18 cellular contexts compared by ENCODE assay signal in genomic region chr2:191061381-191061982, GRCh38. TPM values are rescaled to one million over a fixed set of nuclear protein-coding genes. Genes with fewer than 3 reads are reported as not detected.
DNase-seq lines count a peak whose midpoint lies in the region; ATAC-seq lines count a peak whose summit lies in the region.
"Had no signal": no experiment of that assay in that cellular context is flagged by ENCODE, and none has a peak within 500 bp of the region (broad histone marks: within the 10 kb centered on the region; RNA-seq: fewer than 3 reads in every experiment).

No MANE protein-coding gene starts in this region.

- peak; percentile 20 for DNase-seq in activated gamma-delta T cell treated with Interleukin-2 at 50 U/mL for 16 hours
- DNase-seq in activated gamma-delta T cell (lab: John Stamatoyannopoulos, UW), result no peak
- DNase-seq in T-cell, result peak in 30 of 34 experiments; percentile 11 to 65 (median 36)
- DNase-seq in activated naive CD8-positive, alpha-beta T cell treated with anti-CD3 and anti-CD28 coated beads, Interleukin-2, amount 50 U/mL, for 24 hours, result no peak
- DNase-seq in stimulated activated effector memory CD8-positive, alpha-beta T cell treated with anti-CD3 and anti-CD28 coated beads, Interleukin-12 subunit alpha, Interleukin-12 subunit beta, amount 100 ng/mL, for 72 hours (ENCODE audit: low spot score in 2 of 2), result no peak
- DNase-seq in NCI-H1694 treated with DMSO at 0.1 percent for 48 hours (lab: John Stamatoyannopoulos, UW), result no peak
- DNase-seq: ACHN; HFFc6; naive B cell; NCI-H1417 treated with DMSO at 0.1 percent for 48 hours; NCI-H510A treated with DMSO at 0.1 percent for 48 hours; posterior cingulate gyrus; stimulated activated CD4-positive, alpha-beta T cell treated with anti-CD3 and anti-CD28 coated beads, Interleukin-1b, Interleukin-23, amount 100 ng/mL, for 48 hours; stimulated activated naive B cell treated with anti-CD40 and anti-IgM and Interleukin-4, amounts not matched to agents 10 μg/mL and 1 μg/mL and 100 μg/mL, for 72 hours had no signal

- CTCF ChIA-PET in T-cell (lab: Charles Lee), result interaction anchor here (0.6 to 4.9 kb wide), 15 partner anchors 8 to 462 kb away, joined by 3 to 63 read pairs (median 5); no protein-coding TSS in a partner anchor

- H3K4me1 Mint-ChIP-seq in T-cell, result peaks cover 68 to 77% (median 74%) of the 10 kb centered on the region in 3 donors
- H3K4me1 Mint-ChIP-seq in activated naive CD8-positive, alpha-beta T cell treated with anti-CD3 and anti-CD28 coated beads, Interleukin-2, amount 50 U/mL, for 24 hours, result peaks cover 77% of the 10 kb centered on the region
- peaks cover 57% of the 10 kb centered on the region for H3K4me1 Mint-ChIP-seq in stimulated activated effector memory CD8-positive, alpha-beta T cell treated with anti-CD3 and anti-CD28 coated beads, Interleukin-12 subunit alpha, Interleukin-12 subunit beta, amount 100 ng/mL, for 72 hours
- H3K4me1 Mint-ChIP-seq: memory B cell had no signal

- H3K36me3 Mint-ChIP-seq in T-cell, result peaks cover 48% of the 10 kb centered on the region
- peaks cover 61% of the 10 kb centered on the region for H3K36me3 Mint-ChIP-seq in activated naive CD8-positive, alpha-beta T cell treated with anti-CD3 and anti-CD28 coated beads, Interleukin-2, amount 50 U/mL, for 24 hours (ENCODE audit: low read depth)
- H3K36me3 Mint-ChIP-seq in stimulated activated effector memory CD8-positive, alpha-beta T cell treated with anti-CD3 and anti-CD28 coated beads, Interleukin-12 subunit alpha, Interleukin-12 subunit beta, amount 100 ng/mL, for 72 hours, result peaks cover 73% of the 10 kb centered on the region

- POLR2A ChIA-PET in T-cell (lab: Charles Lee), result interaction anchor here (0.5 to 1.4 kb wide), 7 partner anchors 9 to 624 kb away, joined by 3 to 14 read pairs (median 4); partner anchors contain the start of gene STAT4 (in 1 of the 2)

- no peaks in the 10 kb centered on the region for H3K9me3 Mint-ChIP-seq in T-cell
- H3K9me3 Mint-ChIP-seq in activated naive CD8-positive, alpha-beta T cell treated with anti-CD3 and anti-CD28 coated beads, Interleukin-2, amount 50 U/mL, for 24 hours, result no peaks in the 10 kb centered on the region
- peaks cover 2% of the 10 kb centered on the region for H3K9me3 Mint-ChIP-seq in stimulated activated effector memory CD8-positive, alpha-beta T cell treated with anti-CD3 and anti-CD28 coated beads, Interleukin-12 subunit alpha, Interleukin-12 subunit beta, amount 100 ng/mL, for 72 hours
- H3K9me3 Mint-ChIP-seq: HFFc6; memory B cell; naive B cell; stimulated activated naive B cell treated with anti-CD40 and anti-IgM and Interleukin-4, amounts not matched to agents 10 μg/mL and 1 μg/mL and 100 μg/mL, for 72 hours had no signal

- H3K27ac Mint-ChIP-seq in T-cell, result peak overlapping the region; percentile 97 to 98
- peak overlapping the region; percentile 80 for H3K27ac Mint-ChIP-seq in activated naive CD8-positive, alpha-beta T cell treated with anti-CD3 and anti-CD28 coated beads, Interleukin-2, amount 50 U/mL, for 24 hours
- H3K27ac Mint-ChIP-seq in stimulated activated effector memory CD8-positive, alpha-beta T cell treated with anti-CD3 and anti-CD28 coated beads, Interleukin-12 subunit alpha, Interleukin-12 subunit beta, amount 100 ng/mL, for 72 hours, result peak overlapping the region; percentile 91
- H3K27ac Mint-ChIP-seq: HFFc6; memory B cell; naive B cell; stimulated activated naive B cell treated with anti-CD40 and anti-IgM and Interleukin-4, amounts not matched to agents 10 μg/mL and 1 μg/mL and 100 μg/mL, for 72 hours had no signal

- H3K27me3 Mint-ChIP-seq in T-cell, result no peaks in the 10 kb centered on the region
- H3K27me3 Mint-ChIP-seq in activated naive CD8-positive, alpha-beta T cell treated with anti-CD3 and anti-CD28 coated beads, Interleukin-2, amount 50 U/mL, for 24 hours, result no peaks in the 10 kb centered on the region
- H3K27me3 Mint-ChIP-seq: stimulated activated naive B cell treated with anti-CD40 and anti-IgM and Interleukin-4, amounts not matched to agents 10 μg/mL and 1 μg/mL and 100 μg/mL, for 72 hours had no signal

- peak overlapping the region; percentile 7 to 67 (median 59) for H3K4me3 Mint-ChIP-seq in T-cell
- peak overlapping the region; percentile 29 for H3K4me3 Mint-ChIP-seq in activated naive CD8-positive, alpha-beta T cell treated with anti-CD3 and anti-CD28 coated beads, Interleukin-2, amount 50 U/mL, for 24 hours
- H3K4me3 Mint-ChIP-seq in stimulated activated effector memory CD8-positive, alpha-beta T cell treated with anti-CD3 and anti-CD28 coated beads, Interleukin-12 subunit alpha, Interleukin-12 subunit beta, amount 100 ng/mL, for 72 hours, result peak overlapping the region; percentile 44
- H3K4me3 Mint-ChIP-seq: HFFc6; memory B cell; naive B cell; stimulated activated naive B cell treated with anti-CD40 and anti-IgM and Interleukin-4, amounts not matched to agents 10 μg/mL and 1 μg/mL and 100 μg/mL, for 72 hours had no signal

- ATAC-seq in T-cell (replicated peaks in 1 of 4), result peak; percentile 80 to 87 (median 84)
- ATAC-seq in activated naive CD8-positive, alpha-beta T cell treated with anti-CD3 and anti-CD28 coated beads, Interleukin-2, amount 50 U/mL, for 24 hours, result peak; percentile 29
- peak; percentile 51 for ATAC-seq in stimulated activated effector memory CD8-positive, alpha-beta T cell treated with anti-CD3 and anti-CD28 coated beads, Interleukin-12 subunit alpha, Interleukin-12 subunit beta, amount 100 ng/mL, for 72 hours
- no peak for ATAC-seq in HG02759 (IDR thresholded peaks at IDR 0.05; ENCODE audit: unreplicated experiment)
- no peak for ATAC-seq in HG03342 (IDR thresholded peaks at IDR 0.05; ENCODE audit: unreplicated experiment)
- ATAC-seq: HepG2; stimulated activated naive B cell treated with anti-CD40 and anti-IgM and Interleukin-4, amounts not matched to agents 10 μg/mL and 1 μg/mL and 100 μg/mL, for 72 hours had no signal

RNA-seq across cellular contexts. Expression of gene STAT1, which starts 47.5 kb away (rescaled TPM):
- total RNA-seq in T-cell, result 100 to 1,000 TPM in 3 of 5 donors, 10 to 100 TPM in 2; 77.6 to 229 (median 152) TPM

Comparison
In these comparisons a context has a peak if more than half of its experiments do, and no peak if none do; other contexts are left out.
1. DNase-seq: peak in activated gamma-delta T cell treated with Interleukin-2 at 50 U/mL for 16 hours (single experiment) and T-cell (30 of 34); none in activated gamma-delta T cell (single experiment), activated naive CD8-positive, alpha-beta T cell treated with anti-CD3 and anti-CD28 coated beads, Interleukin-2, amount 50 U/mL, for 24 hours (single experiment), stimulated activated effector memory CD8-positive, alpha-beta T cell treated with anti-CD3 and anti-CD28 coated beads, Interleukin-12 subunit alpha, Interleukin-12 subunit beta, amount 100 ng/mL, for 72 hours (0 of 2) and NCI-H1694 treated with DMSO at 0.1 percent for 48 hours (single experiment).
2. ATAC-seq: peak in T-cell (4 of 4), activated naive CD8-positive, alpha-beta T cell treated with anti-CD3 and anti-CD28 coated beads, Interleukin-2, amount 50 U/mL, for 24 hours (single experiment) and stimulated activated effector memory CD8-positive, alpha-beta T cell treated with anti-CD3 and anti-CD28 coated beads, Interleukin-12 subunit alpha, Interleukin-12 subunit beta, amount 100 ng/mL, for 72 hours (single experiment); none in HG02759 (single experiment) and HG03342 (single experiment).
3. Peak in every context shown above with its lines, with median percentiles within 50 percentile points of each other: H3K27ac Mint-ChIP-seq and H3K4me3 Mint-ChIP-seq.